Comparison of ENCODE assay signal across 1 cellular context in the genomic region with DNA sequence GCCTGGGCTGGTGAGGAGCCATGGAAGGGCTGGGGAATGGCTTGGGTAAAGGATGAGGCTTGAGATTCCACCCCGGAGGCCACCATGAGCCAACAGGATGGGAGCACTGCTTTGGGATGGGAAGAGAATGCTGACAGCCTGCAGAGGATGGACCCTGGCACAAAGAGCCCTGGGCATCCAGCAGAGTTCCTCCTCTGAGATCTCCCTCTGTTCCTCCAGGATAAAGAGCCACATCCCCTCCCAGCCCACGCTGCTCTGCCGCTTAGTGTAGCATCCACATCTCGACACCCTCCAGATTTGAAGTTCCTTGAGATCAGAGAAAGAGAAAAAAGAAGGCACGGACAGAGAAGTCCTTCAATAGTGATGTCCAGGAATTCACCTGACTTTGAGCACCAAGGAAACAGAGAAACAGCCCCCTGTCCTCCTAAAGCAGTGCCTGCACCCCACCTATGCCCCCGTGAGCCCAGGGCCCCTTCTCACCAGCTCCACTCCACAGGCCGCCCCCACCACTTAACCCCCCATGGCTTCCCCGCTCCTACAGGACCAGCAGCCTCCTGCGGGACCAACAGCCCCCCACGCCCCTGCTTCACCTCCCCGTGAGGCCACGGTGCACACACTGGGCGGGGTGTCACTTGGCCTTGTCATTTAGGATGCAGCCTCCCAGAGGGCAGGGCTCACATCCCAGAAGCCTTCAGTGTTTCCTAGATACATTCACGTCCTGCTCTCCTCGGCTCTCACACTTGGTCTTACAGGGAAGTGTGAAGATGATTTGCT.
TF ChIP-seq lines count a peak whose summit lies in the region.

No MANE protein-coding gene starts in this region.

TF ChIP-seq in HepG2, 621 proteins besides CTCF, POLR2A, EP300 and RAD21:
- TF ChIP-seq, protein P1, sequence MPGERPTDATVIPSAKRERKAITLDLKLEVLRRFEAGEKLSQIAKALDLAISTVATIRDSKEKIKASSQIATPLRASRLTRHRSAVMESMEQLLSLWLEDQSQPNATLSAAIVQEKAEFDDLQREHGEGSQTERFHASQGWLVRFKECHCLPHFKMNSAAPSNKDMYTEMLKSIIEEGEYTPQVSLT (CRISPR knock-in tag; IDR thresholded peaks at IDR 0.05; ENCODE audit: borderline replicate concordance, low read depth): no peak
- peak; percentile 31 for TF ChIP-seq AGO2 (optimal IDR thresholded peaks at IDR 0.05; ENCODE audit: low read depth, low read length)
